In genomic region chr17:44308320-44308818, GRCh38 we compare ENCODE assay signal across 1 cellular context.
TF ChIP-seq lines count a peak whose summit lies in the region.

Gene RUNDC3A, plus strand, starts transcription at chr17:44308601. Its CDS starts 232 bp downstream, at chr17:44308833.

TF ChIP-seq in K562, 482 proteins besides CTCF, POLR2A, EP300 and RAD21 (continued from another document and continues in another):
- TF ChIP-seq TCF3 (CRISPR knock-in tag; IDR thresholded peaks at IDR 0.05) (no peak), ZNF143 (CRISPR knock-in tag; IDR thresholded peaks at IDR 0.05) (no peak), MLLT1 (IDR thresholded peaks at IDR 0.05) (no peak), ID3 (CRISPR knock-in tag; IDR thresholded peaks at IDR 0.05) (no peak), ID3 (tag; IDR thresholded peaks at IDR 0.05) (no peak), GTF2E2 (tag; IDR thresholded peaks at IDR 0.05) (no peak), ZBTB17 (CRISPR knock-in tag; IDR thresholded peaks at IDR 0.05) (no peak), THRAP3 (IDR thresholded peaks at IDR 0.05; ENCODE audit: borderline replicate concordance) (no peak), ZNF668 (CRISPR knock-in tag; IDR thresholded peaks at IDR 0.05) (no peak), TFAM (CRISPR knock-in tag; conservative IDR thresholded peaks at IDR 0.05) (no peak), ERF (CRISPR knock-in tag; IDR thresholded peaks at IDR 0.05) (no peak), SP2 (IDR thresholded peaks at IDR 0.05; ENCODE audit: extremely low read depth, low read depth, low read length, poor library complexity, severe bottlenecking) (no peak), NELFE (IDR thresholded peaks at IDR 0.05; ENCODE audit: insufficient read depth, insufficient read length) (no peak), NFIC (IDR thresholded peaks at IDR 0.05) (no peak), MNT (conservative IDR thresholded peaks at IDR 0.05) (peak in 1 of 2 experiments; percentile 60; a peak in 2 of 4 replicates), U2AF1 (optimal IDR thresholded peaks at IDR 0.05; ENCODE audit: low read depth, low read length) (no peak), ARNT (IDR thresholded peaks at IDR 0.05) (no peak), POLR2G (IDR thresholded peaks at IDR 0.05; ENCODE audit: low read depth, low read length) (no peak), MTF1 (CRISPR knock-in tag; IDR thresholded peaks at IDR 0.05; ENCODE audit: borderline replicate concordance) (no peak), NFIX (CRISPR knock-in tag; IDR thresholded peaks at IDR 0.05; ENCODE audit: low read depth) (no peak), SRSF3 (IDR thresholded peaks at IDR 0.05; ENCODE audit: insufficient read depth, low read length) (no peak), TRIM24 (IDR thresholded peaks at IDR 0.05) (no peak), HES1 (IDR thresholded peaks at IDR 0.05; ENCODE audit: low read depth) (no peak), RNF219 (CRISPR knock-in tag; IDR thresholded peaks at IDR 0.05) (no peak), PBX2 (CRISPR knock-in tag; IDR thresholded peaks at IDR 0.05; ENCODE audit: low read depth) (no peak), PBX2 (tag; conservative IDR thresholded peaks at IDR 0.05; ENCODE audit: low read depth) (no peak), POLR2AphosphoS5 (IDR thresholded peaks at IDR 0.05; ENCODE audit: control insufficient read depth, insufficient read depth, low read depth, low read length) (no peak), GATAD2B (IDR thresholded peaks at IDR 0.05; ENCODE audit: borderline replicate concordance) (no peak), TRIM25 (IDR thresholded peaks at IDR 0.05; ENCODE audit: borderline replicate concordance) (no peak), COPS2 (conservative IDR thresholded peaks at IDR 0.05) (no peak), NKRF (IDR thresholded peaks at IDR 0.05; ENCODE audit: borderline replicate concordance) (no peak), ZNF197 (CRISPR knock-in tag; IDR thresholded peaks at IDR 0.05; ENCODE audit: low read depth) (peak; percentile 61; the same call in 1 of the 2 replicates), MITF (IDR thresholded peaks at IDR 0.05) (no peak), RREB1 (CRISPR knock-in tag; IDR thresholded peaks at IDR 0.05) (no peak), OTX1 (CRISPR knock-in tag; IDR thresholded peaks at IDR 0.05) (no peak), CTCFL (IDR thresholded peaks at IDR 0.05; ENCODE audit: borderline replicate concordance, insufficient read depth, low read depth, low read length, poor library complexity, severe bottlenecking) (no peak)
